Comparison of ENCODE assay signal across 1 cellular context in the genomic region with DNA sequence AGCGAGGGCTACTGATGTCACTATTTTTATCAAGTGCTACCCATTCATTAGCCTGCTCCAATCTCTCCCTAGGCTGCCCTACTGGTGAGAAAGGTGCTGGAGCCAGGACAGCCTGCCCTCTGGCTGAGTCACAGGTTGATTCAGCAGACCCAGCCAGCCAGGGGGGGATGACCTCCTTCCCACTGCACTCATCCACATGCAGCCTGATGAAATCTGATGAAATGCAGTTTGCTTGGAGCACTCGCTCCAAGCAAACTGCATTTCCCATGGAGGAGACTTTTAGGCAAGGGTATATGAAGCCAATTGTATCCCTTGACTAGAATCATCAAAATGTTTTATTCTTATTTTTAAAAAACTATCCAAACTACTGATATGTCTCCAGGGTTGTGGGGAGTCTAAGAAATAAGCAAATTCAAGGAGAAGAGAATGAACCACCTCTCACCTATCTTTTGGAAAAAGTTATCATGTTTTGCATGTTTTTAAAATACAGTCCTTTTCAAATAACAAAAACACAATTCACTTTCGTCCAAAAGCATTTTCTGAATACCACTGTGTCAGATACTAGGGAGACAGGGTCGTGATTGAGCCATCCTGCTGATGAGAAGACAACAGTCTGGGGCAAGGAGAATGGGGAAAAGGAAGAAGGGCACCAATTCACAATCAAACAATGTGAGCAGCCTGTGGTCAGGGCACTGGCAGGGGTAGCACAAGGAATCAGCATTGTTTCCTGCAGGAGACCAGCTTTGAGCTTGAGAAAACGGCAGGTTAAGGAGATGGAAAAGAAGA.
TF ChIP-seq lines count a peak whose summit lies in the region.

No MANE protein-coding gene starts in this region.

TF ChIP-seq in HCT116, 20 proteins besides CTCF, POLR2A, EP300 and RAD21 (continued from another document):
- TF ChIP-seq JUND (IDR thresholded peaks at IDR 0.05) (peak; percentile 45; the same call in 1 of the 2 replicates), SP1 (IDR thresholded peaks at IDR 0.05; ENCODE audit: low read depth) (no peak; the same call in 1 of the 2 replicates), ZBTB33 (IDR thresholded peaks at IDR 0.05; ENCODE audit: extremely low read depth, insufficient replicate concordance, low read length) (no peak)
- TF ChIP-seq, protein P1, sequence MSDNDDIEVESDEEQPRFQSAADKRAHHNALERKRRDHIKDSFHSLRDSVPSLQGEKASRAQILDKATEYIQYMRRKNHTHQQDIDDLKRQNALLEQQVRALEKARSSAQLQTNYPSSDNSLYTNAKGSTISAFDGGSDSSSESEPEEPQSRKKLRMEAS (IDR thresholded peaks at IDR 0.05): peak; percentile 82
